8 cellular contexts compared by ENCODE assay signal in the genomic region with DNA sequence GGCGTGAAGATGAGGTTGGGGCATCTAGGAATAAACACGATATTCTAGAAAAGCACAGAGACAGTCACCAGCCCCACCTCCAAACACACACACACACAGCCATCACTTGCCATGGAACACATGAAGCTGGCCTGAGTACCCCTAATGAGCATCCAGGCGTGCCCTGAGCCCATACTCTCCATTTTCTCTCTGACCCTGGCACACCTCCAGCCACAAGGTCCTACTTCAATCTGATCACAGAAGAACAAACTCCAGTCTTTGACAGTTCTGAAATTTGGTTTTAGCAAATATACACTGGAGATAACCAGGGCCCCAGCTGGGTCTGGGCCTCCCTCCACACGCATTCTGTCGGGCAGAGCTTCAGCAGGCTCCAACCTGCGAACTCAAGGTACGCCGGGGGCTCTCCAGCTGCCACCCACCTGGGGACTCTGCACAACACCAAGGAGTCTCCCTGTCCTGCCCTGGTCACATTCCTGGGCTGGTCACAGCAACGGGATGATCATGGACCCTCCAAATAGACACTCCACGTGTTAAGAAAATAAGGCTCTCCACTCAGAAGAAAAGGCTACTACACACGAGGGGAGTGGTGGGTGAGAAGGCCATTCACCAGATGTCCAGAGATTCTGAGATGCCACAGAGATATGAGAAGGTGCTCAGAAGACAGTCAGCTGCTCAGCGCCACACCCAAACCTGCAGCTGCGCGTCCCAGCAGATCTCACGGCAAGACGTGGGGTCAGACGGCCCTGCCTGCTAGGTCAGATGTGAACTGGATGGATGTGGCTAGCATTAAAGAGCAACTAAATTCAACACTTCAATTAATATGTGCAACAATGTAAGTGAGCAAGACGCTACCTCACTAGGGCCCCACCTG. TPM values are rescaled to one million over a fixed set of nuclear protein-coding genes. Genes with fewer than 3 reads are reported as not detected.
DNase-seq lines count a peak whose midpoint lies in the region; ATAC-seq, FAIRE-seq and TF ChIP-seq lines count a peak whose summit lies in the region.

No MANE protein-coding gene starts in this region.

- no peak overlapping the region; the same call in 1 of the 2 replicates for H3K14ac ChIP-seq in H9 (ENCODE audit: insufficient read depth, low read length)

- H2BK15ac ChIP-seq in H9 (ENCODE audit: low read depth, low read length) = no peak overlapping the region

- in situ Hi-C loops in HepG2 (cut with HindIII; ENCODE audit: extremely low pct_ligation_motif_present, low pct_unique_long_range_greater_than_20kb) = no loop called here

- H3K36me3 ChIP-seq in HepG2 (replicated peaks in 1 of 2; ENCODE audit: control insufficient read depth in 1 of 2, insufficient read depth in 2 of 2, low read length in 2 of 2) (no peaks in the 10 kb centered on the region; a peak in 1 of 5 replicates), vagina (no peaks in the 10 kb centered on the region)

- no peak overlapping the region for H3K27ac ChIP-seq in H9 (ENCODE audit: insufficient read length, low read depth, low read length)
- peak overlapping the region; percentile 53 for H3K27ac ChIP-seq in HepG2 (ENCODE audit: extremely low read length, insufficient read depth, low read length)
- peak overlapping the region; percentile 52 for H3K27ac ChIP-seq in vagina

- no peak overlapping the region for H3T11ph ChIP-seq in H9 (ENCODE audit: low read length)

- H2BK5ac ChIP-seq in H9 (ENCODE audit: insufficient read length, low read length) = no peak overlapping the region

- H3K27me3 Mint-ChIP-seq in H9 (ENCODE audit: low read depth) = peaks cover 77% of the 10 kb centered on the region

- H3K79me1 ChIP-seq in H9 (ENCODE audit: insufficient read depth, low read depth, low read length, poor library complexity, severe bottlenecking) = no peaks in the 10 kb centered on the region

- H2AFZ ChIP-seq in H9 (ENCODE audit: low read length) (no peak overlapping the region), HepG2 (ENCODE audit: low read length) (no peak overlapping the region)

- H3K23me2 ChIP-seq in H9 (ENCODE audit: insufficient read length, low read depth, low read length, poor library complexity, severe bottlenecking) = no peaks in the 10 kb centered on the region

- H3K4me3 ChIP-seq in GM12865 (ENCODE audit: low read depth, low read length) (peak overlapping the region; percentile 49), HepG2 (replicated peaks in 1 of 3; ENCODE audit: insufficient read depth in 1 of 3, low read depth in 2 of 3, low read length in 3 of 3) (peak overlapping the region in 1 of 3 experiments; percentile 27; a peak in 1 of 6 replicates), vagina (no peak overlapping the region)

- CTCF ChIA-PET in HepG2 (lab: Yijun Ruan, JAX; ENCODE audit: low intra/inter-chr PET ratio, low total read pairs) = interaction anchor here (1.4 kb wide), 1 partner anchor 11 kb away, joined by 4 read pairs; a partner anchor contains a TSS

- no TSS peak for BruUV-seq in HepG2 (replicated peaks; lab: Mats Ljungman, UMichigan)

- no peak overlapping the region for H4K8ac ChIP-seq in H9 (replicated peaks; ENCODE audit: insufficient read length, low read depth, low read length)

- H3K27me3 ChIP-seq in H9 (ENCODE audit: insufficient read depth, low read length) (no peaks in the 10 kb centered on the region), HepG2 (ENCODE audit: control insufficient read depth in 1 of 2, insufficient read depth in 2 of 2, low read length in 2 of 2) (no peaks in the 10 kb centered on the region), vagina (no peaks in the 10 kb centered on the region)

- H2BK20ac ChIP-seq in H9 (ENCODE audit: low read depth, low read length, poor library complexity, severe bottlenecking) = no peak overlapping the region

- POLR2A ChIA-PET in HepG2 (lab: Yijun Ruan, JAX) = interaction anchor here (0.5 to 5.5 kb wide), 10 partner anchors 9 to 229 kb away, joined by 3 to 57 read pairs (median 4); a partner anchor contains a TSS

- peak in 1 of 2 experiments; percentile 15; a peak in 1 of 4 replicates for TF ChIP-seq EP300 in HepG2 (IDR thresholded peaks at IDR 0.05; ENCODE audit: low read depth in 2 of 2, low read length in 2 of 2)
- no peak for TF ChIP-seq EP300 in HepG2 (CRISPR knock-in tag; IDR thresholded peaks at IDR 0.05; ENCODE audit: borderline replicate concordance)

- intact Hi-C loops in HepG2 (cut with micrococcal nuclease; ENCODE audit: unreplicated experiment) (no loop called here), vagina (cut with DNase I) (no loop called here)

- no peak overlapping the region for H2AK5ac ChIP-seq in H9 (ENCODE audit: insufficient read length, low read length)

- no peak overlapping the region for H2BK120ac ChIP-seq in H9 (ENCODE audit: low read depth, low read length, poor library complexity, severe bottlenecking)

- no peak overlapping the region for H3K9ac ChIP-seq in H9 (ENCODE audit: extremely low read depth, insufficient read length, low read length)
- H3K9ac ChIP-seq in HepG2 (ENCODE audit: insufficient read depth, low read depth, low read length) = peak overlapping the region; percentile 27; the same call in 1 of the 2 replicates

- no CpG with 5 or more reads among the region's 18 CpGs for WGBS in H9 (ENCODE audit: extremely low coverage, insufficient read length, low lambda C conversion rate)
- 54% methylated on average over 14 of the region's 18 CpGs for WGBS in HepG2 (ENCODE audit: low lambda C conversion rate)

- TF ChIP-seq RAD21 in HepG2 (CRISPR knock-in tag; IDR thresholded peaks at IDR 0.05) = no peak

- H3K4me1 ChIP-seq in H9 (ENCODE audit: insufficient read depth, low read length) (no peaks in the 10 kb centered on the region; the same call in 1 of the 2 replicates), HepG2 (ENCODE audit: insufficient read depth, low read length) (peaks cover 82% of the 10 kb centered on the region), vagina (peaks cover 88% of the 10 kb centered on the region)

- no peaks in the 10 kb centered on the region for H4K20me1 ChIP-seq in H9 (ENCODE audit: control insufficient read depth, insufficient read depth, insufficient read length)
- peaks cover 62% of the 10 kb centered on the region for H4K20me1 ChIP-seq in HepG2 (ENCODE audit: insufficient read depth, low read length)

- peak overlapping the region in 1 of 3 experiments; percentile 37; a peak in 2 of 7 replicates for H3K27ac Mint-ChIP-seq in H9

- TF ChIP-seq POLR2A in HepG2 (IDR thresholded peaks at IDR 0.05; ENCODE audit: insufficient read depth in 1 of 2, low read depth in 2 of 2, low read length in 2 of 2) = no peak
- TF ChIP-seq POLR2A in vagina (IDR thresholded peaks at IDR 0.05) = no peak

- H3K9me3 Mint-ChIP-seq in H9 = peaks cover 0 to 2% of the 10 kb centered on the region in 2 experiments; a peak in 1 of 5 replicates

- no peaks in the 10 kb centered on the region; a peak in 1 of 7 replicates for H3K36me3 Mint-ChIP-seq in H9 (ENCODE audit: insufficient read depth in 1 of 3, low read depth in 3 of 3)

- H3K79me2 ChIP-seq in H9 (ENCODE audit: insufficient read depth, low read length) (no peaks in the 10 kb centered on the region), HepG2 (ENCODE audit: insufficient read depth, low read length) (peaks cover 90% of the 10 kb centered on the region)

- H3K23ac ChIP-seq in H9 (ENCODE audit: insufficient read length, low read depth, low read length) = no peak overlapping the region

- H3K4me2 ChIP-seq in H9 (ENCODE audit: insufficient read depth, insufficient read length, low read length) = no peak overlapping the region
- H3K4me2 ChIP-seq in HepG2 (ENCODE audit: low read depth, low read length) = peak overlapping the region; percentile 65

- H3K4ac ChIP-seq in H9 (ENCODE audit: low read depth, low read length) = no peak overlapping the region

- H3K9me3 ChIP-seq in H9 (ENCODE audit: control insufficient read depth, low read depth, low read length) = no peaks in the 10 kb centered on the region
- no peaks in the 10 kb centered on the region for H3K9me3 ChIP-seq in HepG2 (ENCODE audit: low read length)
- H3K9me3 ChIP-seq in vagina = no peaks in the 10 kb centered on the region

- no peak overlapping the region for H2BK12ac ChIP-seq in H9 (ENCODE audit: insufficient read length, low read depth, low read length)

- peaks cover 25 to 35% of the 10 kb centered on the region in 2 experiments for H3K4me1 Mint-ChIP-seq in H9

- H4K5ac ChIP-seq in H9 (ENCODE audit: insufficient read length, low read depth, low read length) = no peak overlapping the region

- H3K4me3 Mint-ChIP-seq in H9 = peak overlapping the region; percentile 19 to 23; a peak in 1 of 5 replicates

- ATAC-seq in HepG2 = peak; percentile 26

- H4K91ac ChIP-seq in H9 (ENCODE audit: insufficient read length, low read depth, low read length) = no peak overlapping the region

- no peak for FAIRE-seq in HepG2 (lab: Jason Lieb, UNC)

- no peak overlapping the region for H3K56ac ChIP-seq in H9 (ENCODE audit: insufficient read length, low read depth, low read length)

- H3K18ac ChIP-seq in H9 (ENCODE audit: insufficient read length, low read depth, low read length) = no peak overlapping the region

- no peak for TF ChIP-seq CTCF in GM12865 (IDR thresholded peaks at IDR 0.05; ENCODE audit: insufficient read depth, low read depth, low read length, missing control alignments)
- 0 out of 3 replicates have a peak, but pooled peaks have one; percentile 14 for TF ChIP-seq CTCF in H9 (conservative IDR thresholded peaks at IDR 0.05)
- TF ChIP-seq CTCF in HepG2 (CRISPR knock-in tag; IDR thresholded peaks at IDR 0.05) = no peak
- no peak for TF ChIP-seq CTCF in vagina (IDR thresholded peaks at IDR 0.05)

- no peak for DNase-seq in GM12865 (ENCODE audit: low read depth)
- DNase-seq in H9 = peak; percentile 15
- DNase-seq in RPMI8226 = peak; percentile 17
- no peak for DNase-seq in HepG2 (ENCODE audit: low spot score)
- DNase-seq in vagina (ENCODE audit: extremely low spot score in 2 of 2) = no peak
- DNase-seq in A172 (ENCODE audit: low spot score) = no peak
- DNase-seq in germinal center (ENCODE audit: low spot score) = no peak
- DNase-seq in GM19238 (ENCODE audit: insufficient read length, low spot score) = no peak

RNA-seq across cellular contexts. Expression of a gene that starts 57.0 kb away (rescaled TPM):
- 56.1 and 58.0 TPM in 2 replicates for total RNA-seq in H9 (2021)
- 8.3 and 10.7 TPM in 2 replicates for total RNA-seq in HepG2 (2016; rRNA removed; fragmentation: Illumina TruSeq; extraction: Trizol)
- 1.8 and 1.9 TPM in 2 replicates for total RNA-seq in HepG2 (2016; cell fraction: cytosol; rRNA removed; fragmentation: Illumina TruSeq; extraction: Trizol; ENCODE audit: low read depth)
- 8.5 and 12.1 TPM in 2 replicates for total RNA-seq in HepG2 (2016; cell fraction: insoluble cytoplasmic fraction; rRNA removed; fragmentation: Illumina TruSeq; extraction: Trizol)
- total RNA-seq in HepG2 (2016; cell fraction: membrane; rRNA removed; fragmentation: Illumina TruSeq; extraction: Trizol) = 7.8 and 8.3 TPM in 2 replicates
- 8.6 and 9.7 TPM in 2 replicates for total RNA-seq in HepG2 (2016; cell fraction: nucleus; rRNA removed; fragmentation: Illumina TruSeq; extraction: Trizol)
- 6.6 and 7.0 TPM in 2 replicates for polyA plus RNA-seq in HepG2 (2011; rRNA removed)
- 5.3 and 6.7 TPM in 2 replicates for polyA plus RNA-seq in HepG2 (2011; cell fraction: cytosol; rRNA removed)
- 6.4 and 7.7 TPM in 2 replicates for polyA plus RNA-seq in HepG2 (2011; cell fraction: nucleus; rRNA removed)
- polyA plus RNA-seq in HepG2 (2012) = 14.1 and 14.8 TPM in 2 replicates
- polyA plus RNA-seq in HepG2 (2016; cell fraction: cytosol; fragmentation: Illumina TruSeq; extraction: Trizol; ENCODE audit: low read depth) = 2.5 and 2.9 TPM in 2 replicates
- polyA plus RNA-seq in HepG2 (2016; cell fraction: insoluble cytoplasmic fraction; fragmentation: Illumina TruSeq; extraction: Trizol; ENCODE audit: low read depth) = 18.3 and 20.9 TPM in 2 replicates
- 7.0 and 8.6 TPM in 2 replicates for polyA plus RNA-seq in HepG2 (2016; cell fraction: membrane; fragmentation: Illumina TruSeq; extraction: Trizol; ENCODE audit: low read depth)
- polyA plus RNA-seq in HepG2 (2016; cell fraction: nucleus; fragmentation: Illumina TruSeq; extraction: Trizol; ENCODE audit: insufficient read depth, low read depth) = 17.9 and 18.6 TPM in 2 replicates
- 5.1 and 5.4 TPM in 2 replicates for polyA minus RNA-seq in HepG2 (2011; rRNA and poly(A)+ RNA removed; ENCODE audit: low replicate concordance)
- 5.6 and 6.3 TPM in 2 replicates for polyA minus RNA-seq in HepG2 (2011; cell fraction: cytosol; rRNA and poly(A)+ RNA removed)
- polyA minus RNA-seq in HepG2 (2011; cell fraction: nucleus; rRNA and poly(A)+ RNA removed) = 4.8 and 7.0 TPM in 2 replicates
- total RNA-seq in vagina = 35.4 TPM
- total RNA-seq in A172 (2014; rRNA removed; shearing (Covaris generic)) = 35.1 and 36.0 TPM in 2 replicates

Comparison
In these comparisons a context has a peak if more than half of its experiments do, and no peak if none do; other contexts are left out.
1. DNase-seq: peak in H9 (single experiment) and RPMI8226 (single experiment); none in GM12865 (single experiment), HepG2 (single experiment), vagina (0 of 2), A172 (single experiment), germinal center (single experiment) and GM19238 (single experiment).